In the genomic region with DNA sequence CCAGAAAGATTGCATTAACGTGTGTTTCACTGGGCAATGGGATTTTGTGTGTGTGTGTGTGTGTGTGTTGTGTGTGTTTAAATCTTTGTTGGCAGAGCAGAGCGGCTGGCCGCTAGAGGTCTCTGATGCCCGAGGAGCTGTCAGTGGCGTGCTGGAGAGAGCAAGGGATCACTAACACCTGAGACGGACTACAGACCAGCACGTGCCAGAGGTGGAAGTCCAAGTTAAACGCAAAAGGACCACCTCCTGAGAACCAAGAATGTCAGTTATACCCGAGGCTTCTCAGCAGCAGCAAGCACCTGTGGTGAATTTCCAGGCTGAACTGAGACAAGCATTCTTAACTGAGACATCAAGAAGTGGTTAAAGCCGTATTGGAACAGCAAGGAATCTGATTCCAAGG, we compare ENCODE assay signal across 8 cellular contexts. TPM values are rescaled to one million over a fixed set of nuclear protein-coding genes. Genes with fewer than 3 reads are reported as not detected.
DNase-seq lines count a peak whose midpoint lies in the region; ATAC-seq, FAIRE-seq and TF ChIP-seq lines count a peak whose summit lies in the region.

No MANE protein-coding gene starts in this region.

- no peaks in the 10 kb centered on the region for H4K20me1 ChIP-seq in SK-N-SH (ENCODE audit: insufficient read depth)

- CTCF ChIA-PET in SK-N-SH (lab: Yijun Ruan, JAX) = interaction anchor here (0.7 to 2.7 kb wide), 15 partner anchors 7 to 586 kb away, joined by 3 to 14 read pairs (median 5); a partner anchor contains a TSS

- intact Hi-C loops in vagina (cut with DNase I) = no loop called here

- peak; percentile 71 for ATAC-seq in GM21786 (IDR thresholded peaks at IDR 0.05; ENCODE audit: unreplicated experiment)

- FAIRE-seq in G401.6 (lab: Jason Lieb, UNC) = peak; percentile 66

- H3F3A ChIP-seq in SK-N-SH (replicated peaks; ENCODE audit: insufficient read depth) = no peaks in the 10 kb centered on the region

- in situ Hi-C loops in brain microvascular endothelial cell (cut with HindIII; ENCODE audit: low pct_ligation_motif_present, low sequenced_read_pairs) = no loop called here

- no peak overlapping the region for H3K4me2 ChIP-seq in SK-N-SH

- no peaks in the 10 kb centered on the region; a peak in 1 of 4 replicates for H3K4me1 ChIP-seq in SK-N-SH (ENCODE audit: control insufficient read depth in 1 of 2, insufficient read depth in 2 of 2, low read depth in 1 of 2, low read length in 1 of 2)
- no peaks in the 10 kb centered on the region for H3K4me1 ChIP-seq in vagina

- no peak for TF ChIP-seq EP300 in SK-N-SH (IDR thresholded peaks at IDR 0.05; ENCODE audit: borderline replicate concordance in 1 of 2, low read depth in 1 of 2, low read length in 1 of 2)

- no peaks in the 10 kb centered on the region for H3K79me2 ChIP-seq in SK-N-SH (ENCODE audit: insufficient read depth)

- no peak overlapping the region for H3K9ac ChIP-seq in SK-N-SH

- no peaks in the 10 kb centered on the region for H3K9me3 ChIP-seq in SK-N-SH
- H3K9me3 ChIP-seq in vagina = no peaks in the 10 kb centered on the region

- peak; percentile 33 for DNase-seq in MV-4-11 (lab: John Stamatoyannopoulos, UW)
- peak; percentile 63 for DNase-seq in SK-N-SH
- DNase-seq in brain microvascular endothelial cell = peak; percentile 55
- no peak for DNase-seq in kidney epithelial cell (ENCODE audit: low read depth)
- DNase-seq in stimulated activated naive CD4-positive, alpha-beta T cell (lab: John Stamatoyannopoulos, UW) = peak in 5 of 6 experiments; percentile 1 to 13 (median 3)
- no peak for DNase-seq in vagina (ENCODE audit: extremely low spot score in 2 of 2)

- TF ChIP-seq RAD21 in SK-N-SH (IDR thresholded peaks at IDR 0.05; ENCODE audit: low read length) = peak; percentile 72

- peaks cover 10% of the 10 kb centered on the region; the same call in 1 of the 2 replicates for H3K27me3 ChIP-seq in SK-N-SH (ENCODE audit: insufficient read depth)
- H3K27me3 ChIP-seq in brain microvascular endothelial cell (replicated peaks) = no peaks in the 10 kb centered on the region
- no peaks in the 10 kb centered on the region for H3K27me3 ChIP-seq in kidney epithelial cell (ENCODE audit: control insufficient read depth, insufficient read depth, low read length)
- no peaks in the 10 kb centered on the region for H3K27me3 ChIP-seq in vagina

- no peaks in the 10 kb centered on the region for H3K9me2 ChIP-seq in SK-N-SH

- H3K36me3 ChIP-seq in SK-N-SH (replicated peaks in 1 of 2; ENCODE audit: control insufficient read depth in 1 of 2, insufficient read depth in 2 of 2, low read length in 1 of 2) (no peaks in the 10 kb centered on the region), brain microvascular endothelial cell (replicated peaks) (no peaks in the 10 kb centered on the region), kidney epithelial cell (ENCODE audit: control insufficient read depth, insufficient read depth, low read length) (no peaks in the 10 kb centered on the region), vagina (no peaks in the 10 kb centered on the region)

- peak; percentile 68 for TF ChIP-seq CTCF in SK-N-SH (IDR thresholded peaks at IDR 0.05)
- TF ChIP-seq CTCF in brain microvascular endothelial cell (IDR thresholded peaks at IDR 0.05; ENCODE audit: low read depth, low read length, missing control alignments) = peak; percentile 76
- peak; percentile 75 for TF ChIP-seq CTCF in kidney epithelial cell (IDR thresholded peaks at IDR 0.05; ENCODE audit: insufficient read depth, low read length, poor library complexity, severe bottlenecking)
- peak in 1 of 3 experiments; percentile 9 for TF ChIP-seq CTCF in vagina (IDR thresholded peaks at IDR 0.05)

- no peak overlapping the region for H3K4me3 ChIP-seq in SK-N-SH (ENCODE audit: low read depth in 2 of 2, low read length in 1 of 2)
- H3K4me3 ChIP-seq in brain microvascular endothelial cell (ENCODE audit: low read depth, low read length) = no peak overlapping the region
- H3K4me3 ChIP-seq in kidney epithelial cell (ENCODE audit: low read depth, low read length) = no peak overlapping the region
- H3K4me3 ChIP-seq in vagina = no peak overlapping the region

- POLR2A ChIA-PET in SK-N-SH (lab: Yijun Ruan, JAX) = no interaction called here

- no peak for TF ChIP-seq POLR2A in vagina (IDR thresholded peaks at IDR 0.05)

- H3K27ac ChIP-seq in SK-N-SH (ENCODE audit: low read depth in 2 of 2, low read length in 1 of 2) (no peak overlapping the region), brain microvascular endothelial cell (no peak overlapping the region), vagina (no peak overlapping the region)

- WGBS in SK-N-SH (ENCODE audit: low lambda C conversion rate) = 8% methylated on average over 10 of the region's 10 CpGs

- H2AFZ ChIP-seq in SK-N-SH (ENCODE audit: low read depth) = no peak overlapping the region

TF ChIP-seq in SK-N-SH, 30 proteins besides CTCF, POLR2A, EP300 and RAD21:
- peak; percentile 50; the same call in 1 of the 2 replicates for TF ChIP-seq SMC3 (IDR thresholded peaks at IDR 0.05; ENCODE audit: low read depth, low read length)
- TF ChIP-seq, protein P1, sequence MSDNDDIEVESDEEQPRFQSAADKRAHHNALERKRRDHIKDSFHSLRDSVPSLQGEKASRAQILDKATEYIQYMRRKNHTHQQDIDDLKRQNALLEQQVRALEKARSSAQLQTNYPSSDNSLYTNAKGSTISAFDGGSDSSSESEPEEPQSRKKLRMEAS (IDR thresholded peaks at IDR 0.05; ENCODE audit: low read depth) = peak; percentile 70
- peak; percentile 69; the same call in 1 of the 2 replicates for TF ChIP-seq MXI1 (IDR thresholded peaks at IDR 0.05; ENCODE audit: low read depth, low read length)
- no peak for TF ChIP-seq FOXJ3 (CRISPR knock-in tag; IDR thresholded peaks at IDR 0.05)

RNA-seq across cellular contexts. Expression of a gene that starts 9.0 kb away (rescaled TPM):
- 14.0 and 21.7 TPM in 2 replicates for polyA plus RNA-seq in SK-N-SH (2012; rRNA removed)
- 17.0 and 17.3 TPM in 2 replicates for polyA plus RNA-seq in SK-N-SH (2012; cell fraction: cytosol; rRNA removed)
- polyA plus RNA-seq in SK-N-SH (2012; cell fraction: nucleus; rRNA removed) = 19.2 and 47.1 TPM in 2 replicates
- total RNA-seq in kidney epithelial cell (8.7 and 11.1 TPM in 2 replicates), vagina (6.1 TPM)

RNA-seq across cellular contexts. Expression of a gene that starts 54.8 kb away (rescaled TPM):
- not detected in 2 replicates for polyA plus RNA-seq in SK-N-SH (2012; rRNA removed)
- polyA plus RNA-seq in SK-N-SH (2012; cell fraction: cytosol; rRNA removed) = not detected in 2 replicates
- polyA plus RNA-seq in SK-N-SH (2012; cell fraction: nucleus; rRNA removed) = not detected in 2 replicates
- total RNA-seq in kidney epithelial cell (not detected in 2 replicates), vagina (not detected)

Comparison
In these comparisons a context has a peak if more than half of its experiments do, and no peak if none do; other contexts are left out.
1. DNase-seq: peak in MV-4-11 (single experiment), SK-N-SH (single experiment), brain microvascular endothelial cell (single experiment) and stimulated activated naive CD4-positive, alpha-beta T cell (5 of 6); none in kidney epithelial cell (single experiment) and vagina (0 of 2).